1 cellular context compared by ENCODE assay signal in the genomic region with DNA sequence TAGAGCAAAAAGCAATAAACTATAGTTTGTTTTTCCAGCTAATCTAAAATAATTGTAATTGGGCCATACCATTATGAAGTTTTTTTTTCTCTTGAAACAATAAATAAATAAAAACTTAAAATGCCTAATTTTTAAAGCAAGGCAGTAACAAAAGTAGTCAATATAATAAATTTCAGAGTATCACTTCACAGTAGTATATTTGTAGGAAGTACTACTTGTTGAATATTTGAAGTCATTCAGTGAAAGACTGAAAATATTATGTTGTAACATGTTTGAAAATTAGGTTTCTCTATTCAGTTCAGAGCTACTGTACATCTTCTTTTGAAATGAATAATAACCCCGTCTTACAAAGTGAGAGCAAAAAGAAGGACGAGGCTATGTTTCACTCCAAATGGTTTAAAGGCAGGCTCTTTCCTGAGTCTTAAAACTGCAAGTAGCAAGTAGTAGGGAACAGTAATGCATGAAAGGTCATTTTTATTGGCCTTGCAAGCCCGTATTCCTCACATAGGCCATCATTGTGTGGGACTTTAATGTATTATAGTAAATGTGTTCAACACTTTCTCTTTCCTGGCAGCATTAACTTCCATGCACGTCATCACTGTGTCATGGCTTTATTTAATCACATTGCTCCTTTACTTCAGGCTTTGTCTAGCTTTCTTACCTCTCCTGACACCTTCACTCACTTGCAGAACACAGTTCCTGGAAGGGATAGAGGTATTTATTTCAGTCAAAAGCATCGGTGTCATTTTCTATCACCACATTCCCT.
TF ChIP-seq lines count a peak whose summit lies in the region.

No MANE protein-coding gene starts in this region.

TF ChIP-seq in SK-N-SH treated with all-trans-retinoic acid at 6 μM for 48 hours, 23 proteins besides CTCF, POLR2A, EP300 and RAD21 (continued from another document):
- TF ChIP-seq, protein P1, sequence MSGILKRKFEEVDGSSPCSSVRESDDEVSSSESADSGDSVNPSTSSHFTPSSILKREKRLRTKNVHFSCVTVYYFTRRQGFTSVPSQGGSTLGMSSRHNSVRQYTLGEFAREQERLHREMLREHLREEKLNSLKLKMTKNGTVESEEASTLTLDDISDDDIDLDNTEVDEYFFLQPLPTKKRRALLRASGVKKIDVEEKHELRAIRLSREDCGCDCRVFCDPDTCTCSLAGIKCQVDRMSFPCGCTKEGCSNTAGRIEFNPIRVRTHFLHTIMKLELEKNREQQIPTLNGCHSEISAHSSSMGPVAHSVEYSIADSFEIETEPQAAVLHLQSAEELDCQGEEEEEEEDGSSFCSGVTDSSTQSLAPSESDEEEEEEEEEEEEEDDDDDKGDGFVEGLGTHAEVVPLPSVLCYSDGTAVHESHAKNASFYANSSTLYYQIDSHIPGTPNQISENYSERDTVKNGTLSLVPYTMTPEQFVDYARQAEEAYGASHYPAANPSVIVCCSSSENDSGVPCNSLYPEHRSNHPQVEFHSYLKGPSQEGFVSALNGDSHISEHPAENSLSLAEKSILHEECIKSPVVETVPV (CRISPR knock-in tag; IDR thresholded peaks at IDR 0.05) = no peak
- no peak for TF ChIP-seq ZFP30 (CRISPR knock-in tag; IDR thresholded peaks at IDR 0.05)
- TF ChIP-seq ARNTL (CRISPR knock-in tag; IDR thresholded peaks at IDR 0.05; ENCODE audit: borderline replicate concordance, low read depth) = no peak
- no peak for TF ChIP-seq PPARA (CRISPR knock-in tag; IDR thresholded peaks at IDR 0.05; ENCODE audit: borderline replicate concordance)
- TF ChIP-seq ISL1 (CRISPR knock-in tag; IDR thresholded peaks at IDR 0.05) = no peak
- TF ChIP-seq GLIS3 (CRISPR knock-in tag; IDR thresholded peaks at IDR 0.05) = no peak
- TF ChIP-seq, protein P2, sequence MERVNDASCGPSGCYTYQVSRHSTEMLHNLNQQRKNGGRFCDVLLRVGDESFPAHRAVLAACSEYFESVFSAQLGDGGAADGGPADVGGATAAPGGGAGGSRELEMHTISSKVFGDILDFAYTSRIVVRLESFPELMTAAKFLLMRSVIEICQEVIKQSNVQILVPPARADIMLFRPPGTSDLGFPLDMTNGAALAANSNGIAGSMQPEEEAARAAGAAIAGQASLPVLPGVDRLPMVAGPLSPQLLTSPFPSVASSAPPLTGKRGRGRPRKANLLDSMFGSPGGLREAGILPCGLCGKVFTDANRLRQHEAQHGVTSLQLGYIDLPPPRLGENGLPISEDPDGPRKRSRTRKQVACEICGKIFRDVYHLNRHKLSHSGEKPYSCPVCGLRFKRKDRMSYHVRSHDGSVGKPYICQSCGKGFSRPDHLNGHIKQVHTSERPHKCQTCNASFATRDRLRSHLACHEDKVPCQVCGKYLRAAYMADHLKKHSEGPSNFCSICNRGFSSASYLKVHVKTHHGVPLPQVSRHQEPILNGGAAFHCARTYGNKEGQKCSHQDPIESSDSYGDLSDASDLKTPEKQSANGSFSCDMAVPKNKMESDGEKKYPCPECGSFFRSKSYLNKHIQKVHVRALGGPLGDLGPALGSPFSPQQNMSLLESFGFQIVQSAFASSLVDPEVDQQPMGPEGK (CRISPR knock-in tag; IDR thresholded peaks at IDR 0.05; ENCODE audit: borderline replicate concordance) = no peak
- no peak for TF ChIP-seq SNAI2 (CRISPR knock-in tag; IDR thresholded peaks at IDR 0.05)
- TF ChIP-seq, protein P3, sequence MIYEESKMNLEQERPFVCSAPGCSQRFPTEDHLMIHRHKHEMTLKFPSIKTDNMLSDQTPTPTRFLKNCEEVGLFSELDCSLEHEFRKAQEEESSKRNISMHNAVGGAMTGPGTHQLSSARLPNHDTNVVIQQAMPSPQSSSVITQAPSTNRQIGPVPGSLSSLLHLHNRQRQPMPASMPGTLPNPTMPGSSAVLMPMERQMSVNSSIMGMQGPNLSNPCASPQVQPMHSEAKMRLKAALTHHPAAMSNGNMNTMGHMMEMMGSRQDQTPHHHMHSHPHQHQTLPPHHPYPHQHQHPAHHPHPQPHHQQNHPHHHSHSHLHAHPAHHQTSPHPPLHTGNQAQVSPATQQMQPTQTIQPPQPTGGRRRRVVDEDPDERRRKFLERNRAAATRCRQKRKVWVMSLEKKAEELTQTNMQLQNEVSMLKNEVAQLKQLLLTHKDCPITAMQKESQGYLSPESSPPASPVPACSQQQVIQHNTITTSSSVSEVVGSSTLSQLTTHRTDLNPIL (CRISPR knock-in tag; IDR thresholded peaks at IDR 0.05; ENCODE audit: low read depth) = no peak
- TF ChIP-seq CSDC2 (CRISPR knock-in tag; IDR thresholded peaks at IDR 0.05) = no peak
- TF ChIP-seq TOX (CRISPR knock-in tag; IDR thresholded peaks at IDR 0.05; ENCODE audit: borderline replicate concordance) = no peak
- no peak for TF ChIP-seq ESRRG (CRISPR knock-in tag; IDR thresholded peaks at IDR 0.05)
- no peak for TF ChIP-seq ZNF70 (CRISPR knock-in tag; IDR thresholded peaks at IDR 0.05)
- no peak for TF ChIP-seq RARB (CRISPR knock-in tag; IDR thresholded peaks at IDR 0.05)
- no peak for TF ChIP-seq ZFP3 (CRISPR knock-in tag; IDR thresholded peaks at IDR 0.05)
